ENCODE assay signal across 10 cellular contexts in the genomic region with DNA sequence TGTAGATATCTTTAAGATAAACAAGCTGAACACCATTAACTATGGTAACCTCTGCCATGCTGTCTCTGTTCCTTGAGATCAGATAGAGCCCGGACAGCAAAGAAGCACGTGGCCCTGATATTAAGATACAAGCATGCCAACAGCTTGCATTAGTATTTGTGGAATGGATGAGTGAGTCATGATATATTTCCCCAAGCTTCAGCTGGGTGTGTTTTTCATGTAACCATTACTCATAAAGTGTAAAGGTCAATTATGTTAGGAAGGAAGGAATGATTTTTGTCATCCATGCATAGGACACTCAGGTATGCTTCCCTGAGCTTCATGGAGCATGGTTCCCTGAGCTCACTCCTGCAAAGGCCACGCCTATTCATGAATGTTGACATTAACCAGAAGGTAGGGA.
A peak's percentile ranks its signal among the peaks of the same experiment; 100 is the strongest.
DNase-seq lines count a peak whose midpoint lies in the region; ATAC-seq, FAIRE-seq and TF ChIP-seq lines count a peak whose summit lies in the region.
"Had no signal": no experiment of that assay in that cellular context is flagged by ENCODE, and none has a peak within 500 bp of the region (broad histone marks: within the 10 kb centered on the region; RNA-seq: fewer than 3 reads in every experiment).

No MANE protein-coding gene starts in this region.

- H3K9me3 ChIP-seq in prostate gland: no peaks in the 10 kb centered on the region
- H3K9me3 ChIP-seq: lower lobe of right lung had no signal

- no peak overlapping the region for H3K27ac ChIP-seq in prostate gland
- H3K27ac ChIP-seq: HL-60, lower lobe of right lung had no signal

- intact Hi-C loops in prostate gland (cut with DNase I): no loop called here

- TF ChIP-seq POLR2A in GM12891 (IDR thresholded peaks at IDR 0.05; ENCODE audit: low read depth, low read length) (no peak), prostate gland (IDR thresholded peaks at IDR 0.05) (no peak)

- no peak overlapping the region for H3K4me3 ChIP-seq in prostate gland
- H3K4me3 ChIP-seq: lower lobe of right lung had no signal

- WGBS in prostate gland: 38% methylated on average over 3 of the region's 3 CpGs

- H3K9me3 Mint-ChIP-seq in activated CD8-positive, alpha-beta T cell treated with anti-CD3 and anti-CD28 coated beads, Interleukin-2, amount 10 ng/mL, durations not matched to agents 7 days and 5 days (ENCODE audit: insufficient read depth): peaks cover 8% of the 10 kb centered on the region

- H3K36me3 Mint-ChIP-seq in activated CD8-positive, alpha-beta T cell treated with anti-CD3 and anti-CD28 coated beads, Interleukin-2, amount 10 ng/mL, durations not matched to agents 7 days and 5 days (ENCODE audit: low read depth): peaks cover 11% of the 10 kb centered on the region

- peak; percentile 38 for FAIRE-seq in GM12891 (lab: Jason Lieb, UNC)

- peak overlapping the region; percentile 42 for H3K4me3 Mint-ChIP-seq in activated CD8-positive, alpha-beta T cell treated with anti-CD3 and anti-CD28 coated beads, Interleukin-2, amount 10 ng/mL, durations not matched to agents 7 days and 5 days

- no peak for TF ChIP-seq CTCF in prostate gland (IDR thresholded peaks at IDR 0.05)

- H3K36me3 ChIP-seq in prostate gland: no peaks in the 10 kb centered on the region
- H3K36me3 ChIP-seq: lower lobe of right lung had no signal

- H3K27me3 ChIP-seq in prostate gland (replicated peaks; ENCODE audit: insufficient read depth): no peaks in the 10 kb centered on the region

- H3K4me1 Mint-ChIP-seq in activated CD8-positive, alpha-beta T cell treated with anti-CD3 and anti-CD28 coated beads, Interleukin-2, amount 10 ng/mL, durations not matched to agents 7 days and 5 days (ENCODE audit: low read depth): peaks cover 72% of the 10 kb centered on the region

- DNase-seq in 8988T (peak; percentile 46), GM12891 (ENCODE audit: insufficient read length, low spot score) (no peak), glomerular endothelial cell (ENCODE audit: extremely low read depth, low read depth, low spot score) (peak; percentile 68), activated gamma-delta T cell treated with Interleukin-2 at 50 U/mL for 16 hours (no peak), prostate gland (ENCODE audit: low spot score) (no peak), pons (ENCODE audit: low spot score) (no peak)
- no peak for DNase-seq in activated CD8-positive, alpha-beta T cell treated with anti-CD3 and anti-CD28 coated beads, Interleukin-2, amount 10 ng/mL, durations not matched to agents 7 days and 5 days
- no peak for DNase-seq in activated CD8-positive, alpha-beta memory T cell treated with anti-CD3 and anti-CD28 coated beads, Interleukin-2, amount 50 U/mL, for 4 hours
- DNase-seq: lower lobe of right lung had no signal

- CTCF ChIA-PET in activated CD8-positive, alpha-beta T cell treated with anti-CD3 and anti-CD28 coated beads, Interleukin-2, amount 10 ng/mL, durations not matched to agents 7 days and 5 days (lab: Charles Lee): interaction anchor here (0.7 to 3.1 kb wide), 14 partner anchors 10 to 287 kb away, joined by 3 to 15 read pairs (median 4); no protein-coding TSS in a partner anchor

- POLR2A ChIA-PET in activated CD8-positive, alpha-beta T cell treated with anti-CD3 and anti-CD28 coated beads, Interleukin-2, amount 10 ng/mL, durations not matched to agents 7 days and 5 days (lab: Charles Lee): interaction anchor here (0.8 to 7.0 kb wide), 9 partner anchors 10 to 131 kb away, joined by 3 to 99 read pairs (median 5); a partner anchor contains a TSS

- no peaks in the 10 kb centered on the region for H3K27me3 Mint-ChIP-seq in activated CD8-positive, alpha-beta T cell treated with anti-CD3 and anti-CD28 coated beads, Interleukin-2, amount 10 ng/mL, durations not matched to agents 7 days and 5 days (ENCODE audit: low read depth)

- ATAC-seq in activated CD8-positive, alpha-beta T cell treated with anti-CD3 and anti-CD28 coated beads, Interleukin-2, amount 10 ng/mL, durations not matched to agents 7 days and 5 days: no peak

- peak overlapping the region; percentile 88 for H3K27ac Mint-ChIP-seq in activated CD8-positive, alpha-beta T cell treated with anti-CD3 and anti-CD28 coated beads, Interleukin-2, amount 10 ng/mL, durations not matched to agents 7 days and 5 days

- no peaks in the 10 kb centered on the region for H3K4me1 ChIP-seq in prostate gland (replicated peaks)

TF ChIP-seq in GM12891, 5 proteins besides CTCF, POLR2A, EP300 and RAD21:
- no peak for TF ChIP-seq POLR2AphosphoS5 (IDR thresholded peaks at IDR 0.05; ENCODE audit: low read depth, low read length)
- no peak for TF ChIP-seq SPI1 (IDR thresholded peaks at IDR 0.05; ENCODE audit: low read depth, low read length)
- TF ChIP-seq POU2F2 (IDR thresholded peaks at IDR 0.05; ENCODE audit: low read depth, low read length): no peak
- TF ChIP-seq PAX5 (IDR thresholded peaks at IDR 0.05; ENCODE audit: insufficient read depth, low read length, severe bottlenecking): no peak
- no peak for TF ChIP-seq TAF1 (IDR thresholded peaks at IDR 0.05; ENCODE audit: low read depth, low read length)

Comparison
In these comparisons a context has a peak if more than half of its experiments do, and no peak if none do; other contexts are left out.
1. DNase-seq: peak in 8988T (single experiment) and glomerular endothelial cell (single experiment); none in GM12891 (single experiment), activated CD8-positive, alpha-beta T cell treated with anti-CD3 and anti-CD28 coated beads, Interleukin-2, amount 10 ng/mL, durations not matched to agents 7 days and 5 days (single experiment), activated gamma-delta T cell treated with Interleukin-2 at 50 U/mL for 16 hours (single experiment), prostate gland (single experiment), pons (single experiment) and activated CD8-positive, alpha-beta memory T cell treated with anti-CD3 and anti-CD28 coated beads, Interleukin-2, amount 50 U/mL, for 4 hours (single experiment).